Comparison of ENCODE assay signal across 8 cellular contexts in the genomic region with DNA sequence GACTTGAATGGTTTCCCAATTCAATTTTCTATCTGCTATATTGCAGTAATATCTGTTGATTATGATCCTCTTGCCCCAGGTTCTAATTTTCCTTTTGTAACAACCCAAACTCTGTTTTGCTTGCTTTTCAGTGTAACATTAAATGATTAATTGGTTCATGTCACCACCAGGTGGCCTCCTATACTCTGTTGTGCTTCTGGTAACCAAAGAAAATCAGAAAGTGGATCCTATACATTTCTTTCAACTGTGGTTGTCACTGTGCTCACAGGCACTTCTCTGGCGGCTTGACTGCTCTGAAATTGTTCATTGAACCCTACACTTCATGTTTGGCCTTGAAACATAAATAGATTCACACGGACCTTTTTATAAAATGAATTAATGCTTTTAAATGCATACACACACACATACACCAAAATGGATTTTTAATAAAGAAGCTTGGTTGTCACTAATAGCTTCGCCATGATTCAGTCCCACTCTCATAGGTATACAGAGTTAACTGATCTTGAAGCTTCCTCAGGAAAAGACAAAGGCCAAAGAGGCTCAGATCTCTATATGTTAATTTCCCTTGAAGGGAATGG.
DNase-seq lines count a peak whose midpoint lies in the region; ATAC-seq, FAIRE-seq and TF ChIP-seq lines count a peak whose summit lies in the region.

No MANE protein-coding gene starts in this region.

- no peaks in the 10 kb centered on the region for H4K20me1 ChIP-seq in hepatocyte (ENCODE audit: insufficient read depth, poor library complexity, severe bottlenecking)

- H3K9me3 ChIP-seq in adipocyte (ENCODE audit: control insufficient read depth, low read length) (no peaks in the 10 kb centered on the region), hepatocyte (ENCODE audit: low read depth) (no peaks in the 10 kb centered on the region), suprapubic skin (no peaks in the 10 kb centered on the region)

- no peaks in the 10 kb centered on the region for H3K79me2 ChIP-seq in hepatocyte

- CTCF ChIA-PET in T-cell (lab: Charles Lee) = interaction anchor here in 1 of 2 donors (1.0 kb wide), 1 partner anchor 45 kb away, joined by 3 read pairs; no protein-coding TSS in a partner anchor

- H3K4me3 ChIP-seq in adipocyte (ENCODE audit: low read length) (peak overlapping the region; percentile 71), hepatocyte (no peak overlapping the region), suprapubic skin (no peak overlapping the region)

- TF ChIP-seq CTCF in hepatocyte (IDR thresholded peaks at IDR 0.05; ENCODE audit: poor library complexity) = peak; percentile 60
- peak; percentile 29 to 31 for TF ChIP-seq CTCF in suprapubic skin (IDR thresholded peaks at IDR 0.05)
- no peak for TF ChIP-seq CTCF in omental fat pad (IDR thresholded peaks at IDR 0.05)

- H3K4me1 Mint-ChIP-seq in T-cell = no peaks in the 10 kb centered on the region

- no peak for ATAC-seq in T-cell (replicated peaks in 1 of 4)
- no peak for ATAC-seq in omental fat pad (ENCODE audit: low FRiP score)

- no peak overlapping the region for H3K27ac Mint-ChIP-seq in T-cell

- H3K36me3 ChIP-seq in adipocyte (ENCODE audit: control insufficient read depth, insufficient read depth, low read length, severe bottlenecking) (no peaks in the 10 kb centered on the region), hepatocyte (replicated peaks; ENCODE audit: insufficient read depth, low read depth) (no peaks in the 10 kb centered on the region), suprapubic skin (no peaks in the 10 kb centered on the region)

- TF ChIP-seq EP300 in suprapubic skin (IDR thresholded peaks at IDR 0.05) = no peak

- no peaks in the 10 kb centered on the region for H3K27me3 ChIP-seq in adipocyte (replicated peaks; ENCODE audit: control insufficient read depth, insufficient read depth, low read length)
- H3K27me3 ChIP-seq in hepatocyte = no peaks in the 10 kb centered on the region
- no peaks in the 10 kb centered on the region for H3K27me3 ChIP-seq in suprapubic skin

- TF ChIP-seq POLR2A in H54 (IDR thresholded peaks at IDR 0.05; ENCODE audit: low read depth, low read length) = no peak
- TF ChIP-seq POLR2A in suprapubic skin (IDR thresholded peaks at IDR 0.05) = no peak

- no peak overlapping the region for H3K4me2 ChIP-seq in hepatocyte

- no peaks in the 10 kb centered on the region for H3K9me2 ChIP-seq in hepatocyte (replicated peaks; ENCODE audit: insufficient read depth)

- peaks cover 32% of the 10 kb centered on the region for H3K4me1 ChIP-seq in adipocyte (ENCODE audit: control insufficient read depth, insufficient read depth, low read length)
- no peaks in the 10 kb centered on the region for H3K4me1 ChIP-seq in hepatocyte (ENCODE audit: insufficient read depth)
- H3K4me1 ChIP-seq in suprapubic skin = peaks cover 13% of the 10 kb centered on the region

- no peaks in the 10 kb centered on the region for H3K27me3 Mint-ChIP-seq in T-cell

- H3K36me3 Mint-ChIP-seq in T-cell = no peaks in the 10 kb centered on the region

- H3K9me3 Mint-ChIP-seq in T-cell = no peaks in the 10 kb centered on the region

- no peak overlapping the region for H3K9ac ChIP-seq in adipocyte (ENCODE audit: low read length)

- H3K27ac ChIP-seq in hepatocyte (no peak overlapping the region), suprapubic skin (no peak overlapping the region)

- POLR2A ChIA-PET in T-cell (lab: Charles Lee) = no interaction called here

- peak; percentile 35 for DNase-seq in DMS79 (lab: John Stamatoyannopoulos, UW)
- peak; percentile 18 for DNase-seq in H54 (ENCODE audit: insufficient read length, low spot score)
- peak; percentile 98 for DNase-seq in NCI-H2029 treated with DMSO at 0.1 percent for 48 hours (lab: John Stamatoyannopoulos, UW)
- DNase-seq in adipocyte (ENCODE audit: low read depth) = peak; percentile 77
- peak; percentile 56 for DNase-seq in hepatocyte (ENCODE audit: low spot score)
- no peak for DNase-seq in suprapubic skin (ENCODE audit: low spot score in 2 of 2)
- no peak for DNase-seq in T-cell
- no peak for DNase-seq in omental fat pad (ENCODE audit: low spot score)

- no peak overlapping the region for H3K4me3 Mint-ChIP-seq in T-cell

- FAIRE-seq in H54 (lab: Jason Lieb, UNC) = peak; percentile 97

- no peak overlapping the region for H2AFZ ChIP-seq in hepatocyte

- WGBS in hepatocyte (ENCODE audit: low lambda C conversion rate, missing lambda C conversion rate) = 45% methylated on average over 3 of the region's 3 CpGs
- WGBS in suprapubic skin = 62% methylated on average over 3 of the region's 3 CpGs

Comparison
In these comparisons a context has a peak if more than half of its experiments do, and no peak if none do; other contexts are left out.
1. DNase-seq: peak in DMS79 (single experiment), H54 (single experiment), NCI-H2029 treated with DMSO at 0.1 percent for 48 hours (single experiment), adipocyte (single experiment) and hepatocyte (single experiment); none in suprapubic skin (0 of 2), T-cell (0 of 34) and omental fat pad (single experiment).
2. CTCF ChIP-seq: peak in hepatocyte (single experiment) and suprapubic skin (2 of 2); none in omental fat pad (0 of 3).